8 cellular contexts compared by ENCODE assay signal in the genomic region with DNA sequence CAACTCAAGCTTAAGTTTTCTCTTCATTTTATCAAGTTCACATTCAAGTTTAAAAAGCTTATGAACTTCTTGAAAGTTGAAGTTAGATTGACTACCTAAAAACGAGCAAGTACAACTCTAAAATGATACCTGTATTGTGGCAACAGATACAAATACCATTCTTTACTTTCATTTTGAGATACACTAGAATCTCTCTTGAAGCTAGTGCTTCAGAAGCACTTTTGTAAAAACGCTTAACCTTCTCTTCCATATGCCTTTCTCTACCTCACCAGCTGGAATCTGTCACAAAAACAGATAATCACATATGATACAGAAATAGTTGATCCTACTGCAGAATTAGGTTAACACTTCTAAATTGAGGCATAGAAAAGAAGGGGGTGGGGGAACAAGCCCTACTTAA. TPM values are rescaled to one million over a fixed set of nuclear protein-coding genes. Genes with fewer than 3 reads are reported as not detected.
DNase-seq lines count a peak whose midpoint lies in the region; ATAC-seq and TF ChIP-seq lines count a peak whose summit lies in the region.

No MANE protein-coding gene starts in this region.

- H3K4me1 ChIP-seq in cardiac muscle cell (ENCODE audit: low read depth) (peaks cover 21% of the 10 kb centered on the region), mesenchymal stem cell (ENCODE audit: control insufficient read depth, insufficient read depth, low read depth, low read length) (no peaks in the 10 kb centered on the region)

- H3K23ac ChIP-seq in mesenchymal stem cell (ENCODE audit: low read length in 2 of 2) = no peak overlapping the region

- no peaks in the 10 kb centered on the region for H3K9me3 ChIP-seq in cardiac muscle cell (ENCODE audit: low read depth)
- H3K9me3 ChIP-seq in mesenchymal stem cell (ENCODE audit: control insufficient read depth, low read length) = no peaks in the 10 kb centered on the region

- H4K8ac ChIP-seq in mesenchymal stem cell (ENCODE audit: low read length) = no peak overlapping the region

- no peak overlapping the region for H3K14ac ChIP-seq in mesenchymal stem cell (ENCODE audit: low read length in 2 of 2)

- intact Hi-C loops in Right ventricle myocardium superior (cut with DNase I) = no loop called here

- ATAC-seq in Right ventricle myocardium superior (ENCODE audit: poor library complexity) (no peak), HG03097 (IDR thresholded peaks at IDR 0.05; ENCODE audit: low FRiP score, unreplicated experiment) (peak; percentile 13)

- H3K4ac ChIP-seq in mesenchymal stem cell (ENCODE audit: low read depth in 1 of 2, low read length in 2 of 2) = peak overlapping the region in 1 of 2 experiments; percentile 15

- peaks cover 24% of the 10 kb centered on the region for H3K36me3 ChIP-seq in cardiac muscle cell
- peaks cover 3 to 47% of the 10 kb centered on the region in 2 experiments for H3K36me3 ChIP-seq in mesenchymal stem cell (ENCODE audit: control insufficient read depth in 1 of 2, insufficient read depth in 2 of 2, low read depth in 1 of 2, low read length in 2 of 2)

- no peak overlapping the region for H4K91ac ChIP-seq in mesenchymal stem cell (ENCODE audit: low read length)

- peak overlapping the region; percentile 92 for H3K27ac ChIP-seq in cardiac muscle cell
- H3K27ac ChIP-seq in angular gyrus (ENCODE audit: low read depth, low read length) = peak overlapping the region; percentile 93
- H3K27ac ChIP-seq in mesenchymal stem cell (ENCODE audit: low read length, poor library complexity, severe bottlenecking) = peak overlapping the region; percentile 53

- peak overlapping the region; percentile 79 for H3K4me3 ChIP-seq in cardiac muscle cell
- H3K4me3 ChIP-seq in mesenchymal stem cell (ENCODE audit: insufficient read depth in 1 of 2, low read depth in 1 of 2, low read length in 2 of 2) = peak overlapping the region in 1 of 2 experiments; percentile 89

- H2AFZ ChIP-seq in mesenchymal stem cell (ENCODE audit: low read depth, low read length) = no peak overlapping the region

- DNase-seq in cardiac muscle cell (ENCODE audit: low read depth in 1 of 2, low spot score in 1 of 2) (peak in 1 of 2 donors; percentile 3), Right ventricle myocardium superior (no peak), mesenchymal stem cell (no peak), GOT3 (lab: John Stamatoyannopoulos, UW) (no peak), iPS-NIHi7 (ENCODE audit: extremely low spot score) (no peak), retina (no peak)

- H2AK5ac ChIP-seq in mesenchymal stem cell (ENCODE audit: low read length, severe bottlenecking) = no peak overlapping the region

- peak overlapping the region; percentile 90 for H3K4me2 ChIP-seq in mesenchymal stem cell (ENCODE audit: low read length, poor library complexity, severe bottlenecking)

- WGBS in mesenchymal stem cell = 67% methylated on average over 1 of the region's 2 CpGs

- H3K18ac ChIP-seq in mesenchymal stem cell (ENCODE audit: low read depth in 1 of 2, low read length in 2 of 2) = no peak overlapping the region

- H2BK5ac ChIP-seq in mesenchymal stem cell (ENCODE audit: low read depth, low read length, poor library complexity, severe bottlenecking) = no peak overlapping the region

- H3K27me3 ChIP-seq in cardiac muscle cell = no peaks in the 10 kb centered on the region
- H3K27me3 ChIP-seq in mesenchymal stem cell (ENCODE audit: control insufficient read depth in 1 of 2, insufficient read depth in 1 of 2, low read length in 2 of 2) = no peaks in the 10 kb centered on the region

- no peak for TF ChIP-seq CTCF in cardiac muscle cell (IDR thresholded peaks at IDR 0.05; ENCODE audit: low read depth, low read length)

- H3K79me1 ChIP-seq in mesenchymal stem cell (replicated peaks; ENCODE audit: low read length, poor library complexity, severe bottlenecking) = peaks cover 6% of the 10 kb centered on the region

- no peak overlapping the region for H2BK120ac ChIP-seq in mesenchymal stem cell (ENCODE audit: low read depth, low read length)

- no peak overlapping the region for H2BK12ac ChIP-seq in mesenchymal stem cell (ENCODE audit: low read length in 2 of 2)

- H2BK15ac ChIP-seq in mesenchymal stem cell (ENCODE audit: low read depth, poor library complexity, severe bottlenecking) = no peak overlapping the region

- peak overlapping the region; percentile 96 for H3K9ac ChIP-seq in mesenchymal stem cell (ENCODE audit: low read length)

RNA-seq across cellular contexts. Expression of a gene that starts 1.6 kb away (rescaled TPM):
- total RNA-seq in cardiac muscle cell (13.9 and 23.6 TPM in 2 replicates), Right ventricle myocardium superior (20.4 TPM)
- 10.8 and 19.9 TPM in 2 replicates for polyA plus RNA-seq in cardiac muscle cell
- polyA plus RNA-seq in mesenchymal stem cell (2013, experiment 1 of 2) = 12.8 TPM
- polyA plus RNA-seq in mesenchymal stem cell (2013, experiment 2 of 2) = 12.2 TPM
